In the genomic region with DNA sequence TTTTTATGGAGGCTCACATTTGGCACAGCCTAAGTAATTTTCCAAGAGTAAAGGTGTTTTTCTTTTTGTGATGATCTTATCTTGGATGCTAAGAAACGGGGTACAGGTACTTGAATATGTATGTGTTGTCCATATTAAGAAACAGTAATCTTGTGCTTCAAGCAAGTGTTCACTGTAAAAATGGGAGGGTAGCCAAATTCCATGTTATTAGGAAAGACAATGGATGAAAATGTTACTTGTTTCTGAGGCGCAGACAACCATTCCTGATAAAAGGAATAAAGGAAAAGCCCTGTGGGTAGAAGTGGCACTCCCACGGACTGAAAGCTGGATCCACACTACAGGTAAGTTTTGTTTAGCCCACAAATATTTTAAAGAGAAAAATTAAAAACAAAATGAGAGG, we compare ENCODE assay signal across 16 cellular contexts.
"Had no signal": no experiment of that assay in that cellular context is flagged by ENCODE, and none has a peak within 500 bp of the region (broad histone marks: within the 10 kb centered on the region; RNA-seq: fewer than 3 reads in every experiment).

No MANE protein-coding gene starts in this region.

- H3K27ac Mint-ChIP-seq: progenitor cell of endocrine pancreas had no signal

- H3K4me3 ChIP-seq: left lung, lung, spleen, upper lobe of left lung had no signal

- ATAC-seq: left lung; naive thymus-derived CD8-positive, alpha-beta T cell had no signal

- DNase-seq: activated CD4-positive, alpha-beta T cell treated with anti-CD3 and anti-CD28 coated beads for 48 hours; activated CD4-positive, CD25-positive, alpha-beta regulatory T cell; activated naive CD8-positive, alpha-beta T cell treated with anti-CD3 and anti-CD28 coated beads, Interleukin-2, amount 10 ng/mL, durations not matched to agents 7 days and 5 days; activated T-cell treated with anti-CD3 and anti-CD28 coated beads, Interleukin-2, amount 50 U/mL, for 1 hour; amygdala; hippocampal formation; kidney glomerular epithelial cell; left lung; naive thymus-derived CD8-positive, alpha-beta T cell; spleen; stimulated activated CD4-positive, alpha-beta T cell treated with anti-CD3 and anti-CD28 coated beads, Interleukin-4, amount 100 ng/mL, for 1 hour; stimulated activated naive CD4-positive, alpha-beta T cell treated with Interleukin-2 at 50 U/mL for 16 hours; T1000 had no signal

- H3K4me3 Mint-ChIP-seq: activated naive CD8-positive, alpha-beta T cell treated with anti-CD3 and anti-CD28 coated beads, Interleukin-2, amount 10 ng/mL, durations not matched to agents 7 days and 5 days had no signal

- H3K27me3 Mint-ChIP-seq: activated naive CD8-positive, alpha-beta T cell treated with anti-CD3 and anti-CD28 coated beads, Interleukin-2, amount 10 ng/mL, durations not matched to agents 7 days and 5 days; naive thymus-derived CD8-positive, alpha-beta T cell; progenitor cell of endocrine pancreas had no signal
